In genomic region chr6:12504325-12504966, GRCh38 we compare ENCODE assay signal across 9 cellular contexts.
A peak's percentile ranks its signal among the peaks of the same experiment; 100 is the strongest.
DNase-seq lines count a peak whose midpoint lies in the region; ATAC-seq, FAIRE-seq and TF ChIP-seq lines count a peak whose summit lies in the region.
"Had no signal": no experiment of that assay in that cellular context is flagged by ENCODE, and none has a peak within 500 bp of the region (broad histone marks: within the 10 kb centered on the region; RNA-seq: fewer than 3 reads in every experiment).

No MANE protein-coding gene starts in this region.

- peak; percentile 70 for TF ChIP-seq CTCF in GM12875 (IDR thresholded peaks at IDR 0.05; ENCODE audit: borderline replicate concordance, insufficient read depth, low read depth, low read length)
- peak; percentile 24 for TF ChIP-seq CTCF in astrocyte (IDR thresholded peaks at IDR 0.05; ENCODE audit: insufficient read depth, low read depth, low read length)
- TF ChIP-seq CTCF in neural crest cell (conservative IDR thresholded peaks at IDR 0.05) = peak; percentile 52

- no peak overlapping the region for H3K27ac ChIP-seq in astrocyte (ENCODE audit: low read depth, low read length)
- H3K27ac ChIP-seq: SK-N-MC had no signal

- H3K9me3 Mint-ChIP-seq in astrocyte (ENCODE audit: unreplicated experiment) = no peaks in the 10 kb centered on the region
- peaks cover 3% of the 10 kb centered on the region for H3K9me3 Mint-ChIP-seq in neural crest cell

- H3K36me3 ChIP-seq in astrocyte (ENCODE audit: insufficient read depth, low read length) = no peaks in the 10 kb centered on the region

- H3K9me3 ChIP-seq in astrocyte (ENCODE audit: insufficient read depth, low read depth, low read length) = no peaks in the 10 kb centered on the region

- H3K4me2 ChIP-seq in astrocyte (ENCODE audit: low read length) = no peak overlapping the region

- H3K4me3 Mint-ChIP-seq in astrocyte (ENCODE audit: unreplicated experiment) = no peak overlapping the region
- H3K4me3 Mint-ChIP-seq in neural crest cell = no peak overlapping the region

- H3K9ac ChIP-seq in astrocyte (ENCODE audit: low read length) = no peak overlapping the region

- H3K4me3 ChIP-seq in GM12875 (ENCODE audit: low read depth, low read length) (no peak overlapping the region), astrocyte (ENCODE audit: insufficient read depth, low read depth, low read length) (no peak overlapping the region)
- H3K4me3 ChIP-seq: SK-N-MC had no signal

- H3K27me3 Mint-ChIP-seq in astrocyte (ENCODE audit: low read depth, unreplicated experiment) (no peaks in the 10 kb centered on the region), neural crest cell (ENCODE audit: low read depth) (no peaks in the 10 kb centered on the region)

- ATAC-seq in HG03175 (IDR thresholded peaks at IDR 0.05; ENCODE audit: unreplicated experiment) = peak; percentile 57
- ATAC-seq in GM19455 (IDR thresholded peaks at IDR 0.05; ENCODE audit: unreplicated experiment) = no peak
- ATAC-seq in GM21717 (IDR thresholded peaks at IDR 0.05; ENCODE audit: unreplicated experiment) = no peak

- peaks cover 5% of the 10 kb centered on the region for H3K4me1 Mint-ChIP-seq in astrocyte (ENCODE audit: low read depth, unreplicated experiment)
- no peaks in the 10 kb centered on the region for H3K4me1 Mint-ChIP-seq in neural crest cell

- no peaks in the 10 kb centered on the region for H3K4me1 ChIP-seq in astrocyte (ENCODE audit: insufficient read depth, low read length)

- no peaks in the 10 kb centered on the region for H3K36me3 Mint-ChIP-seq in astrocyte (ENCODE audit: low read depth, unreplicated experiment)
- H3K36me3 Mint-ChIP-seq in neural crest cell (ENCODE audit: low read depth) = no peaks in the 10 kb centered on the region

- H3K27me3 ChIP-seq in astrocyte (ENCODE audit: insufficient read depth, low read length) = no peaks in the 10 kb centered on the region

- DNase-seq in astrocyte (ENCODE audit: low read depth) (no peak), neural crest cell (ENCODE audit: low read depth, low spot score) (no peak), NCI-H2227 (lab: John Stamatoyannopoulos, UW; ENCODE audit: unreplicated experiment) (no peak), 8988T (no peak)

- H4K20me1 ChIP-seq in astrocyte (ENCODE audit: insufficient read depth, low read length) = no peaks in the 10 kb centered on the region

- H3K79me2 ChIP-seq in astrocyte (ENCODE audit: insufficient read depth, low read length) = no peaks in the 10 kb centered on the region

- no peak for FAIRE-seq in astrocyte (lab: Jason Lieb, UNC)

- H2AFZ ChIP-seq in astrocyte (ENCODE audit: low read depth, low read length) = no peak overlapping the region

- H3K27ac Mint-ChIP-seq in astrocyte (ENCODE audit: unreplicated experiment) (no peak overlapping the region), neural crest cell (ENCODE audit: unreplicated experiment) (no peak overlapping the region)
